In the genomic region with DNA sequence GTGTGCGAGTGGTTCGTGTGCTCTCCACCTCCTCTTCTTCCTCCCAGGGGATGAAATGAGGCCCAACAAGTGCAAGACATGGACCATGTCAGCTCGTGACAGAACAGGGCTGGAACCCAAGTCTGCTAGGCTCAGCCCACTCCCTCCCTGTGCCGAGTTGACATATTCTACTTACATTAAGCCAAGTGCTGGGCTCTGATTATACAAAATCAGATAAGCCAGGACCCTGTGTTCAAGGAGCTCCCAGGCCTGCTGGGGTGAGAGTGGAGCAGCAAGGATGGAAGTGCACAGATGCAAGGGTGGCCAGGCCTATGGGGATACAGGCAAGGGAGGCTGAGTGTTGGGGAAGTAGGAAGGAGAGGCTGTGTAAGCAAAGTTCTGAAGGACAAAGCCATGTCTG, we compare ENCODE assay signal across 21 cellular contexts.
A peak's percentile ranks its signal among the peaks of the same experiment; 100 is the strongest.
DNase-seq lines count a peak whose midpoint lies in the region; ATAC-seq and TF ChIP-seq lines count a peak whose summit lies in the region.
"Had no signal": no experiment of that assay in that cellular context is flagged by ENCODE, and none has a peak within 500 bp of the region (broad histone marks: within the 10 kb centered on the region; RNA-seq: fewer than 3 reads in every experiment).

No MANE protein-coding gene starts in this region.

- no peak for TF ChIP-seq CTCF in endodermal cell (conservative IDR thresholded peaks at IDR 0.05)
- TF ChIP-seq CTCF in mesothelial cell of epicardium (IDR thresholded peaks at IDR 0.05; ENCODE audit: unreplicated experiment), result no peak

- no peaks in the 10 kb centered on the region for H3K9me3 ChIP-seq in endodermal cell (ENCODE audit: control insufficient read depth, low read length)
- no peaks in the 10 kb centered on the region for H3K9me3 ChIP-seq in trophoblast cell (ENCODE audit: insufficient read depth, low read depth, low read length)
- H3K9me3 ChIP-seq: BLaER1, HAP-1, SJCRH30 had no signal

- H3K4ac ChIP-seq in trophoblast cell (ENCODE audit: low read depth, low read length), result peak overlapping the region; percentile 16

- H3K9ac ChIP-seq in endodermal cell (ENCODE audit: extremely low read depth, low read length, poor library complexity, severe bottlenecking) (no peak overlapping the region), trophoblast cell (ENCODE audit: low read length) (peak overlapping the region; percentile 13)
- H3K9ac ChIP-seq: BLaER1 had no signal

- intact Hi-C loops in sciatic nerve (cut with DNase I), result no loop called here

- H2BK120ac ChIP-seq in trophoblast cell (ENCODE audit: insufficient read depth, low read length, poor library complexity), result peak overlapping the region; percentile 67

- H3K36me3 Mint-ChIP-seq in endodermal cell (ENCODE audit: low read depth) (no peaks in the 10 kb centered on the region), mesothelial cell of epicardium (no peaks in the 10 kb centered on the region)
- H3K36me3 Mint-ChIP-seq: IgD-negative memory B cell had no signal

- H3K23ac ChIP-seq in trophoblast cell (ENCODE audit: low read length), result no peak overlapping the region

- H3K4me3 ChIP-seq in endodermal cell (ENCODE audit: low read length) (no peak overlapping the region), trophoblast cell (ENCODE audit: low read depth, low read length) (no peak overlapping the region)
- H3K4me3 ChIP-seq: BLaER1, HAP-1, SJCRH30 had no signal

- no peaks in the 10 kb centered on the region for H3K36me3 ChIP-seq in endodermal cell (ENCODE audit: control insufficient read depth, insufficient read depth, low read length)
- H3K36me3 ChIP-seq in trophoblast cell (ENCODE audit: control insufficient read depth in 1 of 2, insufficient read depth in 2 of 2, low read length in 2 of 2), result no peaks in the 10 kb centered on the region
- H3K36me3 ChIP-seq: BLaER1, HAP-1, SJCRH30 had no signal

- peak overlapping the region; percentile 10 for H2AK5ac ChIP-seq in trophoblast cell (ENCODE audit: low read length)

- H2BK12ac ChIP-seq in trophoblast cell (ENCODE audit: low read length), result peak overlapping the region; percentile 84

- no peaks in the 10 kb centered on the region for H3K9me3 Mint-ChIP-seq in endodermal cell
- H3K9me3 Mint-ChIP-seq in mesothelial cell of epicardium, result no peaks in the 10 kb centered on the region
- H3K9me3 Mint-ChIP-seq: CD4-positive, alpha-beta T cell had no signal

- H3K27ac ChIP-seq in endodermal cell (ENCODE audit: low read depth, low read length) (no peak overlapping the region), trophoblast cell (ENCODE audit: low read depth, low read length) (peak overlapping the region; percentile 14)
- H3K27ac ChIP-seq: BLaER1, SJCRH30 had no signal

- peak overlapping the region; percentile 74 for H2BK5ac ChIP-seq in trophoblast cell (ENCODE audit: low read depth, low read length, poor library complexity)

- H3K4me1 ChIP-seq in endodermal cell (ENCODE audit: control insufficient read depth, insufficient read depth, low read length) (no peaks in the 10 kb centered on the region), trophoblast cell (ENCODE audit: control insufficient read depth in 1 of 2, insufficient read depth in 2 of 2, low read length in 2 of 2) (peaks cover 19 to 29% of the 10 kb centered on the region in 2 experiments)
- H3K4me1 ChIP-seq: BLaER1 had no signal

- H4K12ac ChIP-seq in trophoblast cell (ENCODE audit: low read depth, low read length), result no peak overlapping the region

- H3K79me1 ChIP-seq in trophoblast cell (ENCODE audit: low read length), result peaks cover 41% of the 10 kb centered on the region

- peaks cover 45% of the 10 kb centered on the region for H3K27me3 ChIP-seq in endodermal cell (ENCODE audit: control insufficient read depth, insufficient read depth, low read length, poor library complexity, severe bottlenecking)
- H3K27me3 ChIP-seq in trophoblast cell (ENCODE audit: insufficient read depth, low read length), result no peaks in the 10 kb centered on the region
- H3K27me3 ChIP-seq: BLaER1, SJCRH30 had no signal

- H3K79me2 ChIP-seq in trophoblast cell (ENCODE audit: control insufficient read depth, insufficient read depth, low read length, poor library complexity), result no peaks in the 10 kb centered on the region

- H3K4me1 Mint-ChIP-seq in endodermal cell, result peaks cover 11% of the 10 kb centered on the region
- peaks cover 41% of the 10 kb centered on the region for H3K4me1 Mint-ChIP-seq in mesothelial cell of epicardium
- H3K4me1 Mint-ChIP-seq: IgD-negative memory B cell had no signal

- no peak overlapping the region for H3K4me2 ChIP-seq in trophoblast cell (ENCODE audit: low read length)
- H3K4me2 ChIP-seq: BLaER1 had no signal

- 80 to 100% methylated on average over 1 to 4 of the region's 4 CpGs for WGBS in endodermal cell (ENCODE audit: insufficient coverage in 1 of 2, insufficient read length in 1 of 2), 2 experiments
- no CpG with 5 or more reads among the region's 4 CpGs for WGBS in trophoblast cell (ENCODE audit: extremely low coverage, insufficient coverage, insufficient read length)

- DNase-seq in endodermal cell, result peak; percentile 36
- no peak for DNase-seq in mesothelial cell of epicardium (ENCODE audit: low spot score in 2 of 2, unreplicated experiment in 2 of 2)
- no peak for DNase-seq in trophoblast cell
- DNase-seq in sciatic nerve (ENCODE audit: low spot score), result no peak
- DNase-seq: CD4-positive, alpha-beta T cell; COR-L47; DMS 273 treated with DMSO at 0.1 percent for 48 hours; DMS79 treated with DMSO at 0.1 percent for 48 hours; NCI-H1105; NCI-H146; NCI-H2029; NCI-H510A; NCI-H774 had no signal

- H3K4me3 Mint-ChIP-seq in endodermal cell (no peak overlapping the region), mesothelial cell of epicardium (no peak overlapping the region)
- H3K4me3 Mint-ChIP-seq: CD4-positive, alpha-beta T cell had no signal

- H3K27me3 Mint-ChIP-seq in endodermal cell (ENCODE audit: insufficient read depth), result peaks cover 57% of the 10 kb centered on the region
- H3K27me3 Mint-ChIP-seq in mesothelial cell of epicardium (ENCODE audit: low read depth), result no peaks in the 10 kb centered on the region
- H3K27me3 Mint-ChIP-seq: CD4-positive, alpha-beta T cell; IgD-negative memory B cell had no signal

- no peak overlapping the region for H2AFZ ChIP-seq in trophoblast cell (ENCODE audit: insufficient read depth, low read length, poor library complexity)

- H3K18ac ChIP-seq in trophoblast cell (ENCODE audit: low read length), result peak overlapping the region; percentile 55

- H3K27ac Mint-ChIP-seq in endodermal cell, result no peak overlapping the region
- H3K27ac Mint-ChIP-seq in mesothelial cell of epicardium, result peak overlapping the region; percentile 41
- H3K27ac Mint-ChIP-seq: CD4-positive, alpha-beta T cell; IgD-negative memory B cell had no signal

- H4K91ac ChIP-seq in trophoblast cell (ENCODE audit: low read depth, low read length), result peak overlapping the region; percentile 64

- H4K8ac ChIP-seq in trophoblast cell (ENCODE audit: low read depth, low read length), result peak overlapping the region; percentile 47

- peak overlapping the region; percentile 30 for H3K14ac ChIP-seq in trophoblast cell (ENCODE audit: low read length)

- ATAC-seq in HG02840 (IDR thresholded peaks at IDR 0.05; ENCODE audit: low FRiP score, unreplicated experiment) (no peak), sciatic nerve (no peak), HG03095 (IDR thresholded peaks at IDR 0.05; ENCODE audit: unreplicated experiment) (no peak), GM21786 (IDR thresholded peaks at IDR 0.05; ENCODE audit: unreplicated experiment) (no peak)
- ATAC-seq: Panc1 had no signal
